In the genomic region with DNA sequence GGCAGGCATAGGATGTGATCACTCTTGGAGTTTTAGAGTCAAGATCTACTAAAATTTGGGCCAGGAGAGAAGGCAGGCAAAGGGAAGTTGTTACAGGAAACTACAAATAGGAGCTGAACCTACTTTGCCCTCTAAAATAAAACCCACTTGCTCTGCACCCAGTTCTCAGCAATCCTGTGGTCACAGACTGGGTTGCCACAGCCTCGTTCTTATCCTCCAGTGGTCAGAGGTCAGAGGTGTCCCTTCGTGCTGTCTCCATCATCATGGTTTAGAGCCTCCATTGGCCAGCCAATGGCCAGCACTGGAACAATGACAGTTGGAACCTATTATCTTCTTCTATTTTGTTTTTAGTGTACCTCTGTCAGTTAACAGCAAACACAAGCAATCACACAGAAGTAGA, we compare ENCODE assay signal across 22 cellular contexts.
DNase-seq lines count a peak whose midpoint lies in the region; ATAC-seq, FAIRE-seq and TF ChIP-seq lines count a peak whose summit lies in the region.
"Had no signal": no experiment of that assay in that cellular context is flagged by ENCODE, and none has a peak within 500 bp of the region (broad histone marks: within the 10 kb centered on the region; RNA-seq: fewer than 3 reads in every experiment).

No MANE protein-coding gene starts in this region.

- H3K36me3 Mint-ChIP-seq in astrocyte (ENCODE audit: low read depth, unreplicated experiment) (peaks cover 4% of the 10 kb centered on the region), WTC11 (peaks cover 6% of the 10 kb centered on the region)
- no peaks in the 10 kb centered on the region for H3K36me3 Mint-ChIP-seq in activated naive CD8-positive, alpha-beta T cell treated with anti-CD3 and anti-CD28 coated beads, Interleukin-2, amount 50 U/mL, for 24 hours (ENCODE audit: low read depth)
- H3K36me3 Mint-ChIP-seq: CD14-positive monocyte had no signal

- no peaks in the 10 kb centered on the region for H3K27me3 ChIP-seq in astrocyte (ENCODE audit: insufficient read depth, low read length)
- H3K27me3 ChIP-seq: MG63 had no signal

- H3K4me3 Mint-ChIP-seq in astrocyte (ENCODE audit: unreplicated experiment): no peak overlapping the region
- H3K4me3 Mint-ChIP-seq in activated naive CD8-positive, alpha-beta T cell treated with anti-CD3 and anti-CD28 coated beads, Interleukin-2, amount 50 U/mL, for 24 hours: no peak overlapping the region
- H3K4me3 Mint-ChIP-seq in WTC11: no peak overlapping the region

- H3K4me3 ChIP-seq in astrocyte (ENCODE audit: insufficient read depth, low read depth, low read length): no peak overlapping the region
- H3K4me3 ChIP-seq: GM23248, HAP-1, MG63 had no signal

- no peak overlapping the region for H3K9ac ChIP-seq in astrocyte (ENCODE audit: low read length)
- H3K9ac ChIP-seq: GM23248, SK-N-SH had no signal

- no peaks in the 10 kb centered on the region for H3K36me3 ChIP-seq in astrocyte (ENCODE audit: insufficient read depth, low read length)
- H3K36me3 ChIP-seq: HAP-1, MG63 had no signal

- H3K4me1 ChIP-seq in astrocyte (ENCODE audit: insufficient read depth, low read length): no peaks in the 10 kb centered on the region
- H3K4me1 ChIP-seq: HAP-1 had no signal

- H3K9me3 Mint-ChIP-seq in astrocyte (ENCODE audit: unreplicated experiment): peaks cover 18% of the 10 kb centered on the region
- H3K9me3 Mint-ChIP-seq in activated naive CD8-positive, alpha-beta T cell treated with anti-CD3 and anti-CD28 coated beads, Interleukin-2, amount 50 U/mL, for 24 hours: no peaks in the 10 kb centered on the region
- 0 out of 2 replicates have a peak, but pooled peaks cover 3% of the 10 kb centered on the region for H3K9me3 Mint-ChIP-seq in WTC11

- no peak overlapping the region for H3K27ac ChIP-seq in astrocyte (ENCODE audit: low read depth, low read length)
- H3K27ac ChIP-seq: GM23248 had no signal

- POLR2A ChIA-PET in WTC11 (lab: Charles Lee): no interaction called here

- TF ChIP-seq CTCF in astrocyte (IDR thresholded peaks at IDR 0.05; ENCODE audit: insufficient read depth, low read depth, low read length) (no peak), WTC11 (IDR thresholded peaks at IDR 0.05) (no peak)

- no peaks in the 10 kb centered on the region for H3K79me2 ChIP-seq in astrocyte (ENCODE audit: insufficient read depth, low read length)

- FAIRE-seq in astrocyte (lab: Jason Lieb, UNC): no peak

- peak; percentile 3 for DNase-seq in EH (ENCODE audit: low read depth)
- DNase-seq in M059J (ENCODE audit: low read depth): peak; percentile 15
- peak; percentile 16 for DNase-seq in astrocyte (ENCODE audit: low read depth)
- peak; percentile 77 for DNase-seq in myocyte (ENCODE audit: low read depth)
- DNase-seq in activated naive CD8-positive, alpha-beta T cell treated with anti-CD3 and anti-CD28 coated beads, Interleukin-2, amount 50 U/mL, for 24 hours: no peak
- DNase-seq in WTC11 (ENCODE audit: low spot score): no peak
- DNase-seq: AML-193, GDM1, GM23248, Kasumi-1, MG63, NCI-H1048, NCI-H1417 treated with DMSO at 0.1 percent for 48 hours, NCI-H187, NCI-H446, NCI-H526, SIG-M5, SK-N-SH had no signal

- no peaks in the 10 kb centered on the region for H4K20me1 ChIP-seq in astrocyte (ENCODE audit: insufficient read depth, low read length)

- H3K4me2 ChIP-seq in astrocyte (ENCODE audit: low read length): no peak overlapping the region
- H3K4me2 ChIP-seq: SK-N-SH had no signal

- no peaks in the 10 kb centered on the region for H3K9me3 ChIP-seq in astrocyte (ENCODE audit: insufficient read depth, low read depth, low read length)
- H3K9me3 ChIP-seq: HAP-1, SK-N-SH had no signal

- H3K4me1 Mint-ChIP-seq in astrocyte (ENCODE audit: low read depth, unreplicated experiment) (no peaks in the 10 kb centered on the region), WTC11 (no peaks in the 10 kb centered on the region)
- H3K4me1 Mint-ChIP-seq in activated naive CD8-positive, alpha-beta T cell treated with anti-CD3 and anti-CD28 coated beads, Interleukin-2, amount 50 U/mL, for 24 hours: no peaks in the 10 kb centered on the region
- H3K4me1 Mint-ChIP-seq: CD14-positive monocyte had no signal

- ATAC-seq in GM21529 (IDR thresholded peaks at IDR 0.05; ENCODE audit: unreplicated experiment) (no peak), WTC11 (no peak), GM21515 (IDR thresholded peaks at IDR 0.05; ENCODE audit: unreplicated experiment) (no peak)
- no peak for ATAC-seq in activated naive CD8-positive, alpha-beta T cell treated with anti-CD3 and anti-CD28 coated beads, Interleukin-2, amount 50 U/mL, for 24 hours

- no peak overlapping the region for H3K27ac Mint-ChIP-seq in astrocyte (ENCODE audit: unreplicated experiment)
- H3K27ac Mint-ChIP-seq in activated naive CD8-positive, alpha-beta T cell treated with anti-CD3 and anti-CD28 coated beads, Interleukin-2, amount 50 U/mL, for 24 hours: no peak overlapping the region
- no peak overlapping the region for H3K27ac Mint-ChIP-seq in WTC11
- H3K27ac Mint-ChIP-seq: CD14-positive monocyte had no signal

- CTCF ChIA-PET in WTC11 (lab: Charles Lee): no interaction called here

- peaks cover 11% of the 10 kb centered on the region for H3K27me3 Mint-ChIP-seq in astrocyte (ENCODE audit: low read depth, unreplicated experiment)
- no peaks in the 10 kb centered on the region for H3K27me3 Mint-ChIP-seq in activated naive CD8-positive, alpha-beta T cell treated with anti-CD3 and anti-CD28 coated beads, Interleukin-2, amount 50 U/mL, for 24 hours
- H3K27me3 Mint-ChIP-seq in WTC11 (ENCODE audit: low read depth): peaks cover 4% of the 10 kb centered on the region

- no peak overlapping the region for H2AFZ ChIP-seq in astrocyte (ENCODE audit: low read depth, low read length)
- H2AFZ ChIP-seq: GM23248 had no signal

TF ChIP-seq in WTC11, 78 proteins besides CTCF, POLR2A, EP300 and RAD21 (continues in another document):
- TF ChIP-seq, protein P1, sequence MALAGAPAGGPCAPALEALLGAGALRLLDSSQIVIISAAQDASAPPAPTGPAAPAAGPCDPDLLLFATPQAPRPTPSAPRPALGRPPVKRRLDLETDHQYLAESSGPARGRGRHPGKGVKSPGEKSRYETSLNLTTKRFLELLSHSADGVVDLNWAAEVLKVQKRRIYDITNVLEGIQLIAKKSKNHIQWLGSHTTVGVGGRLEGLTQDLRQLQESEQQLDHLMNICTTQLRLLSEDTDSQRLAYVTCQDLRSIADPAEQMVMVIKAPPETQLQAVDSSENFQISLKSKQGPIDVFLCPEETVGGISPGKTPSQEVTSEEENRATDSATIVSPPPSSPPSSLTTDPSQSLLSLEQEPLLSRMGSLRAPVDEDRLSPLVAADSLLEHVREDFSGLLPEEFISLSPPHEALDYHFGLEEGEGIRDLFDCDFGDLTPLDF (CRISPR knock-in tag; IDR thresholded peaks at IDR 0.05): no peak
- TF ChIP-seq FOXP1 (CRISPR knock-in tag; IDR thresholded peaks at IDR 0.05; ENCODE audit: borderline replicate concordance) (no peak), TP53 (CRISPR knock-in tag; IDR thresholded peaks at IDR 0.05) (no peak), GABPB1 (CRISPR knock-in tag; IDR thresholded peaks at IDR 0.05) (no peak), ESRRA (CRISPR knock-in tag; IDR thresholded peaks at IDR 0.05; ENCODE audit: borderline replicate concordance) (no peak), RELA (CRISPR knock-in tag; IDR thresholded peaks at IDR 0.05; ENCODE audit: borderline replicate concordance) (no peak), ZNF121 (CRISPR knock-in tag; IDR thresholded peaks at IDR 0.05) (no peak), SP1 (CRISPR knock-in tag; conservative IDR thresholded peaks at IDR 0.05) (no peak), NFYB (CRISPR knock-in tag; conservative IDR thresholded peaks at IDR 0.05; ENCODE audit: low read depth) (no peak)
- TF ChIP-seq, protein P2, sequence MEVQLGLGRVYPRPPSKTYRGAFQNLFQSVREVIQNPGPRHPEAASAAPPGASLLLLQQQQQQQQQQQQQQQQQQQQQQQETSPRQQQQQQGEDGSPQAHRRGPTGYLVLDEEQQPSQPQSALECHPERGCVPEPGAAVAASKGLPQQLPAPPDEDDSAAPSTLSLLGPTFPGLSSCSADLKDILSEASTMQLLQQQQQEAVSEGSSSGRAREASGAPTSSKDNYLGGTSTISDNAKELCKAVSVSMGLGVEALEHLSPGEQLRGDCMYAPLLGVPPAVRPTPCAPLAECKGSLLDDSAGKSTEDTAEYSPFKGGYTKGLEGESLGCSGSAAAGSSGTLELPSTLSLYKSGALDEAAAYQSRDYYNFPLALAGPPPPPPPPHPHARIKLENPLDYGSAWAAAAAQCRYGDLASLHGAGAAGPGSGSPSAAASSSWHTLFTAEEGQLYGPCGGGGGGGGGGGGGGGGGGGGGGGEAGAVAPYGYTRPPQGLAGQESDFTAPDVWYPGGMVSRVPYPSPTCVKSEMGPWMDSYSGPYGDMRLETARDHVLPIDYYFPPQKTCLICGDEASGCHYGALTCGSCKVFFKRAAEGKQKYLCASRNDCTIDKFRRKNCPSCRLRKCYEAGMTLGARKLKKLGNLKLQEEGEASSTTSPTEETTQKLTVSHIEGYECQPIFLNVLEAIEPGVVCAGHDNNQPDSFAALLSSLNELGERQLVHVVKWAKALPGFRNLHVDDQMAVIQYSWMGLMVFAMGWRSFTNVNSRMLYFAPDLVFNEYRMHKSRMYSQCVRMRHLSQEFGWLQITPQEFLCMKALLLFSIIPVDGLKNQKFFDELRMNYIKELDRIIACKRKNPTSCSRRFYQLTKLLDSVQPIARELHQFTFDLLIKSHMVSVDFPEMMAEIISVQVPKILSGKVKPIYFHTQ (CRISPR knock-in tag; IDR thresholded peaks at IDR 0.05): no peak
- TF ChIP-seq, protein P3, sequence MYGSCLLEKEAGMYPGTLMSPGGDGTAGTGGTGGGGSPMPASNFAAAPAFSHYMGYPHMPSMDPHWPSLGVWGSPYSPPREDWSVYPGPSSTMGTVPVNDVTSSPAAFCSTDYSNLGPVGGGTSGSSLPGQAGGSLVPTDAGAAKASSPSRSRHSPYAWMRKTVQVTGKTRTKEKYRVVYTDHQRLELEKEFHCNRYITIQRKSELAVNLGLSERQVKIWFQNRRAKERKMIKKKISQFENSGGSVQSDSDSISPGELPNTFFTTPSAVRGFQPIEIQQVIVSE (CRISPR knock-in tag; IDR thresholded peaks at IDR 0.05; ENCODE audit: borderline replicate concordance): no peak
- TF ChIP-seq, protein P4, sequence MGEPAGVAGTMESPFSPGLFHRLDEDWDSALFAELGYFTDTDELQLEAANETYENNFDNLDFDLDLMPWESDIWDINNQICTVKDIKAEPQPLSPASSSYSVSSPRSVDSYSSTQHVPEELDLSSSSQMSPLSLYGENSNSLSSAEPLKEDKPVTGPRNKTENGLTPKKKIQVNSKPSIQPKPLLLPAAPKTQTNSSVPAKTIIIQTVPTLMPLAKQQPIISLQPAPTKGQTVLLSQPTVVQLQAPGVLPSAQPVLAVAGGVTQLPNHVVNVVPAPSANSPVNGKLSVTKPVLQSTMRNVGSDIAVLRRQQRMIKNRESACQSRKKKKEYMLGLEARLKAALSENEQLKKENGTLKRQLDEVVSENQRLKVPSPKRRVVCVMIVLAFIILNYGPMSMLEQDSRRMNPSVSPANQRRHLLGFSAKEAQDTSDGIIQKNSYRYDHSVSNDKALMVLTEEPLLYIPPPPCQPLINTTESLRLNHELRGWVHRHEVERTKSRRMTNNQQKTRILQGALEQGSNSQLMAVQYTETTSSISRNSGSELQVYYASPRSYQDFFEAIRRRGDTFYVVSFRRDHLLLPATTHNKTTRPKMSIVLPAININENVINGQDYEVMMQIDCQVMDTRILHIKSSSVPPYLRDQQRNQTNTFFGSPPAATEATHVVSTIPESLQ (CRISPR knock-in tag; IDR thresholded peaks at IDR 0.05): no peak

Comparison
In these comparisons a context has a peak if more than half of its experiments do, and no peak if none do; other contexts are left out.
1. DNase-seq: peak in EH (single experiment), M059J (single experiment), astrocyte (single experiment) and myocyte (single experiment); none in activated naive CD8-positive, alpha-beta T cell treated with anti-CD3 and anti-CD28 coated beads, Interleukin-2, amount 50 U/mL, for 24 hours (single experiment) and WTC11 (single experiment).